ENCODE assay signal across 8 cellular contexts in the genomic region with DNA sequence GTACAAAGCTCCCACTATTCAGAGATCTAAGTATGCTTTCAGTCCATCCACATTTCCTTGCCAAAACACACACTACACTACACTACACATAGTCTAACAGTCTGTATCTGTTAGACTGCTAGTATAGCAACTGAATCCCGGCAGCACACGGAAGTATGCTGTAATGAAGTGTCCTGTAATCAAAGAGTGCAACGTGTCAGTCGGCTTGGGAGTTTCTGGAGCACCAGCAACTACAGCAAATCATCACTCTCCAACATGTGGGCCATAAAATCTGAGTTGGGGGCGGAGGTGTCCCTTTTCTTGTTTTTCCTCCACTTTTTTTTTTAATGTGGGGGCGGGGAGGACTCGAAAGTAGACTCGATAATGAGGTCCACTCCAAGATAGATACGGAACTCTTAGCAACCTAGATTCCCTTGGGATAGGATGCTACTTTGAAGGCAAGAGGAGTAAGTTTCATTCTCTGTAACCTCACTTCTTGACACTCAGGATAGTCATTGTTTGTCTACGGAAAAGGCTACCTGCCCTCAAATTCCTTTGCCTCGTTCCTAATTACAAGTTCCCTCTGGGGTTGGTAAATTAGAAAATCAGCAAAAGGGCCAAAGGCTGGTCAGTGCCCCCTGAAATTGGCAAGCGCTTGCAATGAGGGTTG. TPM values are rescaled to one million over a fixed set of nuclear protein-coding genes. Genes with fewer than 3 reads are reported as not detected.
DNase-seq lines count a peak whose midpoint lies in the region; ATAC-seq, FAIRE-seq and TF ChIP-seq lines count a peak whose summit lies in the region.

No MANE protein-coding gene starts in this region.

- CTCF ChIA-PET in mammary epithelial cell (lab: Charles Lee; ENCODE audit: low non-redundant PET) = no interaction called here

- peak; percentile 34 for ATAC-seq in GM21423 (IDR thresholded peaks at IDR 0.05; ENCODE audit: unreplicated experiment)
- peak; percentile 17 for ATAC-seq in stimulated activated naive CD8-positive, alpha-beta T cell treated with anti-CD3 and anti-CD28 coated beads, Interleukin-15, Interleukin-2, amounts not matched to agents 100 U/mL and 50 U/mL, for 24 hours

- intact Hi-C loops in mammary epithelial cell (cut with micrococcal nuclease) = no loop called here

- H3K27ac ChIP-seq in HL-60 (replicated peaks) (peak overlapping the region; percentile 85), mammary epithelial cell (ENCODE audit: insufficient read depth, low read depth, low read length) (peak overlapping the region; percentile 89)

- in situ Hi-C loops in mammary epithelial cell (cut with MboI; ENCODE audit: low sequenced_read_pairs in 2 of 2) = no loop called here

- H4K20me1 ChIP-seq in mammary epithelial cell (ENCODE audit: insufficient read depth, low read length) = no peaks in the 10 kb centered on the region

- peak overlapping the region; percentile 89 for H3K9ac ChIP-seq in mammary epithelial cell (ENCODE audit: insufficient read depth, low read length)

- H3K4me2 ChIP-seq in mammary epithelial cell (ENCODE audit: insufficient read depth, low read depth, low read length) = peak overlapping the region; percentile 99

- H3K79me2 ChIP-seq in mammary epithelial cell (ENCODE audit: insufficient read depth, low read length) = peaks cover 44% of the 10 kb centered on the region

- TF ChIP-seq CTCF in HL-60 (IDR thresholded peaks at IDR 0.05; ENCODE audit: insufficient read depth, low read length) = no peak
- no peak for TF ChIP-seq CTCF in mammary epithelial cell (conservative IDR thresholded peaks at IDR 0.05 in 1 of 2, IDR thresholded peaks at IDR 0.05 in 1 of 2; ENCODE audit: extremely low read depth in 1 of 2, insufficient read depth in 1 of 2, low read depth in 1 of 2, low read length in 2 of 2)

- H2AFZ ChIP-seq in mammary epithelial cell (ENCODE audit: low read depth, low read length) = peak overlapping the region; percentile 100

- BruUV-seq in mammary epithelial cell (replicated peaks; lab: Mats Ljungman, UMichigan) = TSS peak; percentile 95

- dilution Hi-C loops in mammary epithelial cell (cut with HindIII; ENCODE audit: low sequenced_read_pairs) = no loop called here

- no peaks in the 10 kb centered on the region for H3K9me3 ChIP-seq in mammary epithelial cell (replicated peaks; ENCODE audit: insufficient read depth, low read length)

- under 1% methylated on average over 11 of the region's 12 CpGs for WGBS in mammary epithelial cell (ENCODE audit: low coverage, missing lambda C conversion rate)

- H3K4me3 ChIP-seq in HL-60 (replicated peaks; ENCODE audit: insufficient read depth, low read length) (peak overlapping the region; percentile 96), mammary epithelial cell (replicated peaks in 1 of 3; ENCODE audit: insufficient read depth in 1 of 3, low read depth in 2 of 3, low read length in 3 of 3) (peak overlapping the region; percentile 94 to 99 (median 98))

- H3K36me3 ChIP-seq in mammary epithelial cell (ENCODE audit: insufficient read depth, low read length) = peaks cover 2% of the 10 kb centered on the region

- peak; percentile 61 for DNase-seq in GF-D8 (lab: John Stamatoyannopoulos, UW)
- DNase-seq in HL-60 (ENCODE audit: low read depth in 1 of 2, low spot score in 1 of 2) = peak in 1 of 2 experiments; percentile 57
- DNase-seq in RPMI8226 = peak; percentile 76
- DNase-seq in mammary epithelial cell = peak; percentile 68
- peak; percentile 23 for DNase-seq in stimulated activated naive CD8-positive, alpha-beta T cell treated with anti-CD3 and anti-CD28 coated beads, Interleukin-15, Interleukin-2, amounts not matched to agents 100 U/mL and 50 U/mL, for 24 hours
- no peak for DNase-seq in GM19240 (ENCODE audit: insufficient read length, low spot score)

- no peaks in the 10 kb centered on the region for H3K27me3 ChIP-seq in HL-60 (ENCODE audit: insufficient read depth, poor library complexity, severe bottlenecking)
- no peaks in the 10 kb centered on the region for H3K27me3 ChIP-seq in mammary epithelial cell (ENCODE audit: insufficient read depth, low read length)

- FAIRE-seq in islet of Langerhans (lab: Jason Lieb, UNC) = peak; percentile 61

- peaks cover 10% of the 10 kb centered on the region for H3K4me1 ChIP-seq in mammary epithelial cell (ENCODE audit: insufficient read depth, low read length)

RNA-seq across cellular contexts. Expression of gene SLC10A7, which starts 0.7 kb away (rescaled TPM):
- 10 to 100 TPM; 10.8 to 13.6 TPM for total RNA-seq in mammary epithelial cell
- 6.0 TPM for polyA plus RNA-seq in mammary epithelial cell
- polyA minus RNA-seq in mammary epithelial cell = 6.9 TPM
